9 cellular contexts compared by ENCODE assay signal in genomic region chr14:105094193-105094907, GRCh38. TPM values are rescaled to one million over a fixed set of nuclear protein-coding genes. Genes with fewer than 3 reads are reported as not detected.
DNase-seq lines count a peak whose midpoint lies in the region; ATAC-seq and TF ChIP-seq lines count a peak whose summit lies in the region.
"Had no signal": no experiment of that assay in that cellular context is flagged by ENCODE, and none has a peak within 500 bp of the region (broad histone marks: within the 10 kb centered on the region; RNA-seq: fewer than 3 reads in every experiment).

No MANE protein-coding gene starts in this region.

- peak overlapping the region; percentile 87 for H4K5ac ChIP-seq in IMR-90 (ENCODE audit: low read depth, low read length)

- H3K4me1 ChIP-seq in IMR-90 (ENCODE audit: control insufficient read depth, insufficient read depth, low read length) = peaks cover 22% of the 10 kb centered on the region

- H3K79me1 ChIP-seq in IMR-90 (ENCODE audit: low read depth in 1 of 2, low read length in 2 of 2) = peaks cover 0 to 30% of the 10 kb centered on the region in 2 experiments; a peak in 3 of 4 replicates

- CTCF ChIA-PET in AG04449 (lab: Yijun Ruan, JAX) = interaction anchor here (0.6 to 2.4 kb wide), 6 partner anchors 8 to 106 kb away, joined by 3 to 8 read pairs (median 4); no protein-coding TSS in a partner anchor
- CTCF ChIA-PET in IMR-90 (lab: Yijun Ruan, JAX) = no interaction called here

- H4K20me1 ChIP-seq in IMR-90 (ENCODE audit: insufficient read depth, low read length) = no peaks in the 10 kb centered on the region

- peak overlapping the region in 9 of 10 donors; percentile 38 to 92 (median 60) for H3K27ac Mint-ChIP-seq in naive thymus-derived CD8-positive, alpha-beta T cell

- ATAC-seq in IMR-90 (ENCODE audit: low read depth) (peak; percentile 0; the same call in 1 of the 2 replicates), HG02981 (IDR thresholded peaks at IDR 0.05; ENCODE audit: unreplicated experiment) (no peak)
- no peak for ATAC-seq in naive thymus-derived CD8-positive, alpha-beta T cell

- H3K36me3 ChIP-seq in IMR-90 (ENCODE audit: control insufficient read depth, insufficient read depth, low read length) = no peaks in the 10 kb centered on the region

- H3K36me3 Mint-ChIP-seq in naive thymus-derived CD8-positive, alpha-beta T cell = no peaks in the 10 kb centered on the region

- TF ChIP-seq POLR2A in IMR-90 (IDR thresholded peaks at IDR 0.05; ENCODE audit: low read depth, low read length) = no peak

- H3K56ac ChIP-seq in IMR-90 (ENCODE audit: extremely low read depth, insufficient read depth, low read length) = no peak overlapping the region

- no peak overlapping the region for H2BK20ac ChIP-seq in IMR-90 (ENCODE audit: low read depth, low read length)

- no peaks in the 10 kb centered on the region for H3K27me3 ChIP-seq in IMR-90 (ENCODE audit: control insufficient read depth, insufficient read depth, low read length)

- intact Hi-C loops in IMR-90 (cut with micrococcal nuclease) = loop anchor here (5.0 kb wide), 1 partner anchor 88 kb away; the partner anchor contains the start of gene NUDT14

- no peaks in the 10 kb centered on the region for H3K9me3 Mint-ChIP-seq in naive thymus-derived CD8-positive, alpha-beta T cell

- peak overlapping the region; percentile 51; the same call in 1 of the 3 replicates for H2BK15ac ChIP-seq in IMR-90 (ENCODE audit: low read depth, low read length)

- H2BK5ac ChIP-seq in IMR-90 (ENCODE audit: low read depth, low read length, poor library complexity, severe bottlenecking) = peak overlapping the region; percentile 27

- H4K8ac ChIP-seq in IMR-90 (ENCODE audit: low read depth in 2 of 2, low read length in 2 of 2) = peak overlapping the region; percentile 72 to 84

- H2AK5ac ChIP-seq in IMR-90 (ENCODE audit: low read depth, low read length) = peak overlapping the region; percentile 84

- H2AFZ ChIP-seq in IMR-90 (replicated peaks; ENCODE audit: low read length, poor library complexity) = peak overlapping the region; percentile 92

- no peaks in the 10 kb centered on the region for H3K9me3 ChIP-seq in IMR-90 (ENCODE audit: control insufficient read depth, insufficient read depth, low read length)

- TF ChIP-seq CTCF in AG04449 (IDR thresholded peaks at IDR 0.05; ENCODE audit: insufficient read depth, low read length, missing control alignments) (no peak), IMR-90 (conservative IDR thresholded peaks at IDR 0.05; ENCODE audit: low read depth, low read length) (no peak), coronary artery (IDR thresholded peaks at IDR 0.05) (no peak), GM20000 (IDR thresholded peaks at IDR 0.05; ENCODE audit: extremely low read depth, missing control alignments) (no peak)

- peak overlapping the region; percentile 76 for H4K91ac ChIP-seq in IMR-90 (ENCODE audit: insufficient read depth, low read depth, low read length)

- H3K27ac ChIP-seq in IMR-90 (ENCODE audit: insufficient read depth, low read length) = peak overlapping the region; percentile 54; the same call in 1 of the 2 replicates
- H3K27ac ChIP-seq in coronary artery = peak overlapping the region; percentile 74 to 89

- WGBS in IMR-90 (ENCODE audit: extremely low coverage in 2 of 2, insufficient read length in 1 of 2), 2 experiments = 58% methylated on average over 5 of the region's 14 CpGs; no CpG with 5 or more reads in 1 of the 2 experiments

- peaks cover 0 to 1% (median 0%) of the 10 kb centered on the region in 5 donors for H3K27me3 Mint-ChIP-seq in naive thymus-derived CD8-positive, alpha-beta T cell

- H2AK9ac ChIP-seq in IMR-90 (replicated peaks; ENCODE audit: low read depth, low read length, poor library complexity) = peak overlapping the region; percentile 92

- dilution Hi-C loops in IMR-90 (cut with HindIII; ENCODE audit: low sequenced_read_pairs, unreplicated experiment) = no loop called here

- DNase-seq in AG04449 (ENCODE audit: low read depth, low spot score) (no peak), IMR-90 (no peak), coronary artery (ENCODE audit: low spot score) (no peak), GM20000 (ENCODE audit: low spot score) (no peak), NCI-H2171 treated with DMSO at 0.1 percent for 48 hours (lab: John Stamatoyannopoulos, UW) (no peak), epidermal melanocyte (ENCODE audit: insufficient read length, low spot score) (no peak)
- DNase-seq in naive thymus-derived CD8-positive, alpha-beta T cell = no peak
- DNase-seq: MM.1S had no signal

- in situ Hi-C loops in IMR-90 (cut with MboI; ENCODE audit: low sequenced_read_pairs) = loop anchor here (10.0 kb wide), 1 partner anchor 260 kb away; no protein-coding TSS in a partner anchor

- H3K14ac ChIP-seq in IMR-90 (replicated peaks; ENCODE audit: low read depth, low read length) = peak overlapping the region; percentile 87

- H3K9me1 ChIP-seq in IMR-90 (ENCODE audit: insufficient read depth, low read length) = peaks cover 12% of the 10 kb centered on the region; the same call in 1 of the 2 replicates

- peak overlapping the region; percentile 88 for H3K4me2 ChIP-seq in IMR-90 (ENCODE audit: low read depth, low read length)

- H3K4me3 Mint-ChIP-seq in naive thymus-derived CD8-positive, alpha-beta T cell = peak overlapping the region; percentile 63 to 83 (median 76)

- peak overlapping the region; percentile 53; the same call in 1 of the 2 replicates for H3K23ac ChIP-seq in IMR-90 (ENCODE audit: low read depth, low read length)

- peak overlapping the region; percentile 56; the same call in 1 of the 2 replicates for H3K18ac ChIP-seq in IMR-90 (ENCODE audit: low read depth, low read length)

- H2BK120ac ChIP-seq in IMR-90 (ENCODE audit: low read depth, low read length) = 0 out of 2 replicates have a peak overlapping the region, but pooled peaks have one; percentile 26

- H3K4me1 Mint-ChIP-seq in naive thymus-derived CD8-positive, alpha-beta T cell = peaks cover 19 to 32% (median 21%) of the 10 kb centered on the region in 4 donors

- no TSS peak for BruUV-seq in IMR-90 (replicated peaks; lab: Mats Ljungman, UMichigan)

- H3K4ac ChIP-seq in IMR-90 (ENCODE audit: low read depth, low read length) = peak overlapping the region; percentile 95

- peak overlapping the region; percentile 75 for H3K9ac ChIP-seq in IMR-90 (ENCODE audit: low read depth, low read length)

- peak overlapping the region; percentile 76 for H3K4me3 ChIP-seq in AG04449 (ENCODE audit: low read depth, low read length)
- H3K4me3 ChIP-seq in IMR-90 (ENCODE audit: insufficient read depth, low read depth, low read length) = peak overlapping the region; percentile 90
- H3K4me3 ChIP-seq in coronary artery = peak overlapping the region; percentile 85

- POLR2A ChIA-PET in AG04449 (lab: Yijun Ruan, JAX) (no interaction called here), IMR-90 (lab: Charles Lee; ENCODE audit: unreplicated experiment) (no interaction called here)
- POLR2A ChIA-PET in naive thymus-derived CD8-positive, alpha-beta T cell (lab: Charles Lee) = interaction anchor here (0.7 to 1.5 kb wide), 4 partner anchors 9 to 220 kb away, joined by 3 to 9 read pairs (median 4); partner anchors contain the start of genes GPR132 and PACS2

- no peak for TF ChIP-seq RAD21 in IMR-90 (IDR thresholded peaks at IDR 0.05; ENCODE audit: low read length)

TF ChIP-seq in IMR-90, 13 proteins besides CTCF, POLR2A, EP300 and RAD21:
- no peak for TF ChIP-seq MAFK (IDR thresholded peaks at IDR 0.05; ENCODE audit: low read depth, low read length)
- TF ChIP-seq CHD1 (IDR thresholded peaks at IDR 0.05; ENCODE audit: low read depth, low read length) = no peak
- no peak for TF ChIP-seq CEBPB (IDR thresholded peaks at IDR 0.05; ENCODE audit: low read depth, low read length)
- TF ChIP-seq RFX5 (IDR thresholded peaks at IDR 0.05; ENCODE audit: low read depth, low read length) = no peak
- TF ChIP-seq FOS (IDR thresholded peaks at IDR 0.05; ENCODE audit: low read depth, low read length) = no peak
- TF ChIP-seq SMC3 (IDR thresholded peaks at IDR 0.05; ENCODE audit: low read depth, low read length) = no peak
- no peak for TF ChIP-seq MAZ (IDR thresholded peaks at IDR 0.05; ENCODE audit: borderline replicate concordance, low read depth, low read length)

RNA-seq across cellular contexts. Expression of gene GPR132, which starts 29.1 kb away (rescaled TPM):
- under 0.01 TPM in 2 replicates for total RNA-seq in IMR-90 (2012; rRNA removed)
- 0.10 and 0.19 TPM in 2 replicates for polyA plus RNA-seq in IMR-90 (2012; rRNA removed)
- polyA plus RNA-seq in IMR-90 (2012; cell fraction: cytosol; rRNA removed) = 0.15 and 0.43 TPM in 2 replicates
- polyA plus RNA-seq in IMR-90 (2012; cell fraction: nucleus; rRNA removed; ENCODE audit: low replicate concordance) = 1.9 and 3.3 TPM in 2 replicates
- 10 to 100 TPM; 36.3 to 41.4 TPM for total RNA-seq in naive thymus-derived CD8-positive, alpha-beta T cell
- 10 to 100 TPM in 1 of 3 donors, 1 to 10 TPM in 2; 9.4 to 37.2 (median 9.7) TPM for polyA plus RNA-seq in naive thymus-derived CD8-positive, alpha-beta T cell

Comparison
In these comparisons a context has a peak if more than half of its experiments do, and no peak if none do; other contexts are left out.
1. RNA of gene GPR132, which starts 29.1 kb away (total RNA-seq): 36.3 to 41.4 TPM in naive thymus-derived CD8-positive, alpha-beta T cell; under 0.01 TPM in IMR-90; every median in the first group is over 10 times any median in the second.
2. Peak in every context shown above with its lines, with median percentiles within 50 percentile points of each other: H3K4me3 ChIP-seq.